In the genomic region with DNA sequence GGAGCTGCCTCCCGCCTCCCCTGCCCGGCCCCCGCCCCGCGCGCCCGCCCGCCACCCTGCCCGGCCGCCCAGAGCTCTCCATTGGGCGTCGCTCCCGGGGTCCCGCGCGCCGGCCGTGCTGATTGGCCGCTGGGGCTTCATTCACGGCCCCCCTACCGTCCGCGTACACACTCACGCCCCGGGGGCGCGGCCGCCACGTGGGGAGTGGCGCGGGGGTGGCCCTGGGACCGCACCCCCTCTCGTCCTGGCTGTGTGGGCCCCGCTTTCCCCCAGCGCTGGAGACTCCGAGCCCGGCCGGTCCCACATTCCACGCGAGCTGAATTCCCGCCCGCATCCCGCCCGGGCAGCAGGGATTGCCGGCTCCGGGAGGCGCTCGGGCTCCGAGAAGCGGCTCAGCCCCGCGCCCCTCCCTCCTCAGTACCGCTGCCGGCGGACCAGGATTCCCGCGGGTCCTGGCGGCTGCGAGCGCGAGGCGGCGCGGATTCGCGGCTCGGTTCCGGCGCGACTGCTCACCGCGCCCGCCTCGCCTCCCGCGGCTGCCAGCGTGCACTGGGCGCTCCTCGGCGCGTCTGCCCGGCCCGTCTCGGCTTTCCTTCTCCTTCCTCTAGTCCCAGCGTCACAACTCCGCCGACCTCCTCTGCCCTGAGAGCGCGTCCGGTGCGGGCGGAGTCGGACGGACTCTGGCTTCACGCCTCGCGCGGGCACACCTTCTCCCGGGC, we compare ENCODE assay signal across 8 cellular contexts. TPM values are rescaled to one million over a fixed set of nuclear protein-coding genes. Genes with fewer than 3 reads are reported as not detected.
DNase-seq lines count a peak whose midpoint lies in the region; ATAC-seq and TF ChIP-seq lines count a peak whose summit lies in the region.

No MANE protein-coding gene starts in this region.

- peaks cover 4% of the 10 kb centered on the region for H3K36me3 Mint-ChIP-seq in neural crest cell (ENCODE audit: low read depth)

- peaks cover 77% of the 10 kb centered on the region for H3K27me3 Mint-ChIP-seq in neural crest cell (ENCODE audit: low read depth)
- peaks cover 60% of the 10 kb centered on the region for H3K27me3 Mint-ChIP-seq in stimulated activated naive CD8-positive, alpha-beta T cell treated with anti-CD3 and anti-CD28 coated beads, Interleukin-15, amount 100 ng/mL, for 72 hours

- H3K4me1 ChIP-seq in Peyer's patch (peaks cover 0 to 27% (median 14%) of the 10 kb centered on the region in 4 donors), foreskin keratinocyte (no peaks in the 10 kb centered on the region)

- ATAC-seq in GM19372 (IDR thresholded peaks at IDR 0.05; ENCODE audit: low read depth, unreplicated experiment) = peak; percentile 70
- peak; percentile 65 for ATAC-seq in HG03521 (IDR thresholded peaks at IDR 0.05; ENCODE audit: unreplicated experiment)
- peak; percentile 78 for ATAC-seq in foreskin keratinocyte
- ATAC-seq in stimulated activated naive CD8-positive, alpha-beta T cell treated with anti-CD3 and anti-CD28 coated beads, Interleukin-15, amount 100 ng/mL, for 72 hours = peak; percentile 81

- no peak overlapping the region for H3K27ac Mint-ChIP-seq in neural crest cell (ENCODE audit: unreplicated experiment)
- H3K27ac Mint-ChIP-seq in stimulated activated naive CD8-positive, alpha-beta T cell treated with anti-CD3 and anti-CD28 coated beads, Interleukin-15, amount 100 ng/mL, for 72 hours = no peak overlapping the region

- DNase-seq in AG20443 (ENCODE audit: low spot score) (peak; percentile 94), Peyer's patch (peak; percentile 83 to 87 (median 83)), activated gamma-delta T cell (lab: John Stamatoyannopoulos, UW) (peak; percentile 83), foreskin keratinocyte (peak; percentile 67 to 84), neural crest cell (ENCODE audit: low read depth, low spot score) (peak; percentile 77)
- peak; percentile 51 to 58 for DNase-seq in stimulated activated naive CD8-positive, alpha-beta T cell treated with anti-CD3 and anti-CD28 coated beads, Interleukin-15, amount 100 ng/mL, for 72 hours

- H3K4me3 ChIP-seq in Peyer's patch = peak overlapping the region; percentile 48 to 78 (median 68)

- H3K27me3 ChIP-seq in Peyer's patch (peaks cover 3 to 46% of the 10 kb centered on the region in 2 donors), foreskin keratinocyte (peaks cover 49% of the 10 kb centered on the region)

- H3K36me3 ChIP-seq in Peyer's patch = no peaks in the 10 kb centered on the region

- H3K9me3 ChIP-seq in Peyer's patch = no peaks in the 10 kb centered on the region

- no peak for TF ChIP-seq POLR2A in Peyer's patch (IDR thresholded peaks at IDR 0.05)

- TF ChIP-seq CTCF in Peyer's patch (IDR thresholded peaks at IDR 0.05) (no peak), foreskin keratinocyte (conservative IDR thresholded peaks at IDR 0.05) (peak; percentile 41), neural crest cell (conservative IDR thresholded peaks at IDR 0.05) (no peak)

- H3K9me3 Mint-ChIP-seq in neural crest cell = no peaks in the 10 kb centered on the region
- H3K9me3 Mint-ChIP-seq in stimulated activated naive CD8-positive, alpha-beta T cell treated with anti-CD3 and anti-CD28 coated beads, Interleukin-15, amount 100 ng/mL, for 72 hours = no peaks in the 10 kb centered on the region

- peak overlapping the region; percentile 92 for H3K4me3 Mint-ChIP-seq in neural crest cell
- H3K4me3 Mint-ChIP-seq in stimulated activated naive CD8-positive, alpha-beta T cell treated with anti-CD3 and anti-CD28 coated beads, Interleukin-15, amount 100 ng/mL, for 72 hours = peak overlapping the region; percentile 79 to 81

- H3K27ac ChIP-seq in Peyer's patch (peak overlapping the region in 2 of 4 donors; percentile 38 to 42), foreskin keratinocyte (peak overlapping the region; percentile 26)

- H3K4me1 Mint-ChIP-seq in neural crest cell = peaks cover 53% of the 10 kb centered on the region
- peaks cover 27% of the 10 kb centered on the region for H3K4me1 Mint-ChIP-seq in stimulated activated naive CD8-positive, alpha-beta T cell treated with anti-CD3 and anti-CD28 coated beads, Interleukin-15, amount 100 ng/mL, for 72 hours

RNA-seq across cellular contexts. Expression of gene POU3F1, which starts 0.5 kb away (rescaled TPM):
- not detected for total RNA-seq in Peyer's patch
- total RNA-seq in foreskin keratinocyte = 0.14 and 0.25 TPM in 2 replicates
- 0.08 and 0.12 TPM in 2 replicates for polyA plus RNA-seq in foreskin keratinocyte
- 10.7 and 12.1 TPM in 2 replicates for total RNA-seq in neural crest cell

RNA-seq across cellular contexts. Expression of gene UTP11, which starts 34.5 kb away (rescaled TPM):
- 10 to 100 TPM in 3 of 4 donors, 1 to 10 TPM in 1; 8.9 to 23.1 (median 18.8) TPM for total RNA-seq in Peyer's patch
- total RNA-seq in foreskin keratinocyte = 51.0 and 65.2 TPM in 2 replicates
- polyA plus RNA-seq in foreskin keratinocyte = 50.6 and 64.0 TPM in 2 replicates
- 41.2 and 44.5 TPM in 2 replicates for total RNA-seq in neural crest cell

RNA-seq across cellular contexts. Expression of gene FHL3, which starts 41.7 kb away (rescaled TPM):
- total RNA-seq in Peyer's patch (10 to 100 TPM in 1 of 4 donors, 1 to 10 TPM in 3; 3.3 to 13.2 (median 4.9) TPM), foreskin keratinocyte (12.1 and 15.8 TPM in 2 replicates), neural crest cell (21.2 and 22.4 TPM in 2 replicates)
- 22.9 and 32.8 TPM in 2 replicates for polyA plus RNA-seq in foreskin keratinocyte

RNA-seq across cellular contexts. Expression of gene SF3A3, which starts 57.2 kb away (rescaled TPM):
- total RNA-seq in Peyer's patch (100 to 1,000 TPM in 1 of 4 donors, 10 to 100 TPM in 3; 29.9 to 144 (median 36.0) TPM), foreskin keratinocyte (77.6 and 102 TPM in 2 replicates), neural crest cell (113 and 119 TPM in 2 replicates)
- 40.1 and 49.1 TPM in 2 replicates for polyA plus RNA-seq in foreskin keratinocyte
